28 cellular contexts compared by ENCODE assay signal in genomic region chr3:156776871-156777270, GRCh38.
"Had no signal": no experiment of that assay in that cellular context is flagged by ENCODE, and none has a peak within 500 bp of the region (broad histone marks: within the 10 kb centered on the region; RNA-seq: fewer than 3 reads in every experiment).

No MANE protein-coding gene starts in this region.

- H3K4me1 ChIP-seq: colonic mucosa, Peyer's patch had no signal

- H3K36me3 ChIP-seq: cardiac muscle cell, colonic mucosa, Peyer's patch, SJSA1 had no signal

- H3K27me3 Mint-ChIP-seq: T-helper 17 cell had no signal

- H3K9me3 ChIP-seq: colonic mucosa, Peyer's patch, SJSA1 had no signal

- H3K27me3 ChIP-seq: cardiac muscle cell, colonic mucosa, Peyer's patch, SJSA1 had no signal

- ATAC-seq: activated CD8-positive, alpha-beta T cell treated with anti-CD3 and anti-CD28 coated beads, Interleukin-2, amount 10 ng/mL, durations not matched to agents 7 days and 5 days; T-helper 17 cell; WTC11 had no signal

- H3K27ac ChIP-seq: cardiac muscle cell, colonic mucosa, Peyer's patch, RWPE1, SJSA1 had no signal

- H3K4me3 ChIP-seq: cardiac muscle cell, colonic mucosa, Peyer's patch, SJSA1 had no signal

- H3K27ac Mint-ChIP-seq: activated CD8-positive, alpha-beta T cell treated with anti-CD3 and anti-CD28 coated beads, Interleukin-2, amount 10 ng/mL, durations not matched to agents 7 days and 5 days; activated naive CD4-positive, alpha-beta T cell treated with anti-CD3 and anti-CD28 coated beads for 36 hours; activated naive CD8-positive, alpha-beta T cell; brain; T-helper 17 cell; WTC11 had no signal

- H3K4me3 Mint-ChIP-seq: activated CD8-positive, alpha-beta T cell treated with anti-CD3 and anti-CD28 coated beads, Interleukin-2, amount 10 ng/mL, durations not matched to agents 7 days and 5 days; activated naive CD4-positive, alpha-beta T cell treated with anti-CD3 and anti-CD28 coated beads for 36 hours; activated naive CD8-positive, alpha-beta T cell; brain; T-helper 17 cell; WTC11 had no signal

- H3K36me3 Mint-ChIP-seq: brain, WTC11 had no signal

- H3K4me1 Mint-ChIP-seq: WTC11 had no signal

- H3K9me3 Mint-ChIP-seq: activated naive CD4-positive, alpha-beta T cell treated with anti-CD3 and anti-CD28 coated beads for 36 hours; brain; WTC11 had no signal

- DNase-seq: activated CD4-positive, alpha-beta T cell treated with anti-CD3 and anti-CD28 coated beads for 48 hours; activated CD4-positive, alpha-beta T cell treated with anti-CD3 and anti-CD28 coated beads, Interleukin-2, amount 50 U/mL, for 4 hours; activated CD4-positive, CD25-positive, alpha-beta regulatory T cell treated with anti-CD3 and anti-CD28 coated beads, Interleukin-2, amount 50 U/mL, for 72 hours; activated CD8-positive, alpha-beta memory T cell treated with anti-CD3 and anti-CD28 coated beads, Interleukin-2, amount 50 U/mL, for 48 hours; activated CD8-positive, alpha-beta T cell treated with anti-CD3 and anti-CD28 coated beads, Interleukin-2, amount 10 ng/mL, durations not matched to agents 7 days and 5 days; activated naive CD4-positive, alpha-beta T cell treated with anti-CD3 and anti-CD28 coated beads for 36 hours; activated T-cell treated with anti-CD3 and anti-CD28 coated beads, Interleukin-2, amount 50 U/mL, for 1 hour; amygdala; cerebellar nuclear complex; colonic mucosa; NCI-H1092; NCI-H1417; NCI-H2029; NCI-H2107; NCI-H2171 treated with DMSO at 0.1 percent for 48 hours; NCI-H226; NCI-H526; NCI-H774; Peyer's patch; SHP77; T-helper 17 cell; T-helper 9 cell had no signal
